In genomic region chr4:143351149-143351691, GRCh38 we compare ENCODE assay signal across 15 cellular contexts. TPM values are rescaled to one million over a fixed set of nuclear protein-coding genes. Genes with fewer than 3 reads are reported as not detected.
A peak's percentile ranks its signal among the peaks of the same experiment; 100 is the strongest.
DNase-seq lines count a peak whose midpoint lies in the region; ATAC-seq and TF ChIP-seq lines count a peak whose summit lies in the region.
"Had no signal": no experiment of that assay in that cellular context is flagged by ENCODE, and none has a peak within 500 bp of the region (broad histone marks: within the 10 kb centered on the region; RNA-seq: fewer than 3 reads in every experiment).

No MANE protein-coding gene starts in this region.

- peak overlapping the region; percentile 10; the same call in 1 of the 2 replicates for H3K9ac ChIP-seq in ES-I3 (ENCODE audit: low read depth, low read length)
- H3K9ac ChIP-seq in mammary epithelial cell (ENCODE audit: insufficient read depth, low read length) = no peak overlapping the region
- H3K9ac ChIP-seq: KMS-11 had no signal

- H4K20me1 ChIP-seq in mammary epithelial cell (ENCODE audit: insufficient read depth, low read length) = no peaks in the 10 kb centered on the region

- 89 to 90% methylated on average over 20 of the region's 20 CpGs for WGBS in esophagus, 2 donors
- WGBS in mammary epithelial cell (ENCODE audit: low coverage, missing lambda C conversion rate) = 97% methylated on average over 6 of the region's 20 CpGs

- in situ Hi-C loops in gastrocnemius medialis (cut with MboI; ENCODE audit: low sequenced_read_pairs in 4 of 4) = no loop called here
- in situ Hi-C loops in mammary epithelial cell (cut with MboI; ENCODE audit: low sequenced_read_pairs in 2 of 2) = no loop called here

- CTCF ChIA-PET in mammary epithelial cell (lab: Charles Lee; ENCODE audit: low non-redundant PET) = no interaction called here

- intact Hi-C loops in gastrocnemius medialis (cut with DNase I; ENCODE audit: low total_unique reads) (no loop called here), mammary epithelial cell (cut with micrococcal nuclease) (no loop called here)

- no peak for DNase-seq in RWPE2 (ENCODE audit: low spot score)
- no peak for DNase-seq in gastrocnemius medialis
- DNase-seq in NCI-H128 (lab: John Stamatoyannopoulos, UW; ENCODE audit: unreplicated experiment) = no peak
- DNase-seq in activated CD4-positive, alpha-beta T cell treated with anti-CD3 and anti-CD28 coated beads, Interleukin-2, amount 50 U/mL, for 1 hour = no peak
- DNase-seq in mammary epithelial cell = no peak
- DNase-seq: activated CD4-positive, alpha-beta T cell treated with anti-CD3 and anti-CD28 coated beads for 48 hours; NCI-H2171 treated with DMSO at 0.1 percent for 48 hours; SJCRH30; stimulated activated CD4-positive, alpha-beta T cell treated with anti-CD3 and anti-CD28 coated beads, Interleukin-4, amount 100 ng/mL, for 24 hours; T-helper 9 cell had no signal

- no peak for ATAC-seq in RWPE2 (ENCODE audit: low read depth)
- no peak for ATAC-seq in gastrocnemius medialis
- no peak for ATAC-seq in GM21367 (IDR thresholded peaks at IDR 0.05; ENCODE audit: unreplicated experiment)

- H3K79me2 ChIP-seq in mammary epithelial cell (ENCODE audit: insufficient read depth, low read length) = peaks cover 57% of the 10 kb centered on the region

- BruUV-seq in mammary epithelial cell (replicated peaks; lab: Mats Ljungman, UMichigan) = no TSS peak

- dilution Hi-C loops in mammary epithelial cell (cut with HindIII; ENCODE audit: low sequenced_read_pairs) = no loop called here

- H3K4me3 ChIP-seq in RWPE2 (ENCODE audit: severe bottlenecking) (no peak overlapping the region), esophagus (ENCODE audit: low read depth in 1 of 2, low read length in 2 of 2) (no peak overlapping the region), gastrocnemius medialis (no peak overlapping the region), mammary epithelial cell (replicated peaks in 1 of 3; ENCODE audit: insufficient read depth in 1 of 3, low read depth in 2 of 3, low read length in 3 of 3) (no peak overlapping the region)
- H3K4me3 ChIP-seq: SJCRH30 had no signal

- no peaks in the 10 kb centered on the region for H3K27me3 ChIP-seq in RWPE2 (ENCODE audit: insufficient read depth, poor library complexity, severe bottlenecking)
- no peaks in the 10 kb centered on the region for H3K27me3 ChIP-seq in esophagus (ENCODE audit: control insufficient read depth in 1 of 2, insufficient read depth in 2 of 2, low read length in 2 of 2)
- no peaks in the 10 kb centered on the region for H3K27me3 ChIP-seq in gastrocnemius medialis
- H3K27me3 ChIP-seq in mammary epithelial cell (ENCODE audit: insufficient read depth, low read length) = no peaks in the 10 kb centered on the region
- H3K27me3 ChIP-seq: SJCRH30 had no signal

- TF ChIP-seq CTCF in RWPE2 (IDR thresholded peaks at IDR 0.05; ENCODE audit: poor library complexity, severe bottlenecking) (no peak), gastrocnemius medialis (IDR thresholded peaks at IDR 0.05 in 4 of 5, conservative IDR thresholded peaks at IDR 0.05 in 1 of 5) (no peak), mammary epithelial cell (conservative IDR thresholded peaks at IDR 0.05 in 1 of 2, IDR thresholded peaks at IDR 0.05 in 1 of 2; ENCODE audit: extremely low read depth in 1 of 2, insufficient read depth in 1 of 2, low read depth in 1 of 2, low read length in 2 of 2) (no peak)

- H3K36me3 ChIP-seq in ES-I3 (ENCODE audit: insufficient read depth, low read length) = no peaks in the 10 kb centered on the region; the same call in 1 of the 2 replicates
- H3K36me3 ChIP-seq in RWPE2 (ENCODE audit: low read depth) = no peaks in the 10 kb centered on the region
- no peaks in the 10 kb centered on the region for H3K36me3 ChIP-seq in esophagus (ENCODE audit: control insufficient read depth in 2 of 2, insufficient read depth in 2 of 2, low read length in 1 of 2)
- no peaks in the 10 kb centered on the region for H3K36me3 ChIP-seq in gastrocnemius medialis
- no peaks in the 10 kb centered on the region for H3K36me3 ChIP-seq in mammary epithelial cell (ENCODE audit: insufficient read depth, low read length)
- H3K36me3 ChIP-seq: SJCRH30 had no signal

- H2AFZ ChIP-seq in mammary epithelial cell (ENCODE audit: low read depth, low read length) = no peak overlapping the region

- H3K27ac ChIP-seq in RWPE2 (ENCODE audit: poor library complexity, severe bottlenecking) = peak overlapping the region; percentile 38
- peak overlapping the region; percentile 26 to 55 for H3K27ac ChIP-seq in esophagus (ENCODE audit: low read depth in 2 of 2, low read length in 1 of 2)
- peak overlapping the region in 3 of 4 donors; percentile 6 to 53 (median 12) for H3K27ac ChIP-seq in gastrocnemius medialis
- no peak overlapping the region for H3K27ac ChIP-seq in mammary epithelial cell (ENCODE audit: insufficient read depth, low read depth, low read length)
- H3K27ac ChIP-seq: HL-60, KMS-11, SJCRH30 had no signal

- H3K9me3 ChIP-seq in ES-I3 (ENCODE audit: control insufficient read depth, insufficient read depth, low read length) (no peaks in the 10 kb centered on the region), RWPE2 (ENCODE audit: severe bottlenecking) (no peaks in the 10 kb centered on the region), esophagus (ENCODE audit: control insufficient read depth in 2 of 2, insufficient read depth in 1 of 2, low read depth in 1 of 2, low read length in 1 of 2) (no peaks in the 10 kb centered on the region), gastrocnemius medialis (no peaks in the 10 kb centered on the region), mammary epithelial cell (replicated peaks; ENCODE audit: insufficient read depth, low read length) (no peaks in the 10 kb centered on the region)
- H3K9me3 ChIP-seq: SJCRH30 had no signal

- peaks cover 33% of the 10 kb centered on the region for H3K4me1 ChIP-seq in ES-I3 (ENCODE audit: insufficient read depth, low read length)
- H3K4me1 ChIP-seq in RWPE2 (ENCODE audit: insufficient read depth, poor library complexity, severe bottlenecking) = peaks cover 45% of the 10 kb centered on the region
- peaks cover 2 to 8% of the 10 kb centered on the region in 2 donors for H3K4me1 ChIP-seq in esophagus (ENCODE audit: control insufficient read depth in 2 of 2, insufficient read depth in 2 of 2, low read length in 1 of 2)
- peaks cover 46 to 54% of the 10 kb centered on the region in 2 donors for H3K4me1 ChIP-seq in gastrocnemius medialis
- peaks cover 39% of the 10 kb centered on the region for H3K4me1 ChIP-seq in mammary epithelial cell (ENCODE audit: insufficient read depth, low read length)
- H3K4me1 ChIP-seq: SJCRH30 had no signal

- TF ChIP-seq POLR2A in gastrocnemius medialis (IDR thresholded peaks at IDR 0.05) = no peak

- no peak overlapping the region for H3K4me2 ChIP-seq in mammary epithelial cell (ENCODE audit: insufficient read depth, low read depth, low read length)

RNA-seq across cellular contexts. Expression of gene GAB1, which starts 14.5 kb away (rescaled TPM):
- polyA plus RNA-seq in esophagus (10 to 100 TPM in 1 of 2 donors, 1 to 10 TPM in 1; 7.8 to 10.0 TPM), mammary epithelial cell (9.1 TPM)
- total RNA-seq in gastrocnemius medialis (10 to 100 TPM; 11.4 to 27.9 (median 26.6) TPM), mammary epithelial cell (10 to 100 TPM; 20.5 to 20.7 TPM)
- 67.3 TPM for polyA minus RNA-seq in mammary epithelial cell
